9 cellular contexts compared by ENCODE assay signal in genomic region chr3:69250014-69250413, GRCh38.
DNase-seq lines count a peak whose midpoint lies in the region; ATAC-seq and TF ChIP-seq lines count a peak whose summit lies in the region.
"Had no signal": no experiment of that assay in that cellular context is flagged by ENCODE, and none has a peak within 500 bp of the region (broad histone marks: within the 10 kb centered on the region; RNA-seq: fewer than 3 reads in every experiment).

No MANE protein-coding gene starts in this region.

- H3K27ac ChIP-seq in GM23338 (ENCODE audit: low read depth) = no peak overlapping the region
- H3K27ac ChIP-seq: adrenal gland had no signal

- H3K36me3 Mint-ChIP-seq in GM23338 (ENCODE audit: low read depth) = no peaks in the 10 kb centered on the region

- TF ChIP-seq CTCF in GM23338 (conservative IDR thresholded peaks at IDR 0.05; ENCODE audit: low read depth in 2 of 2) = no peak

- H3K79me2 ChIP-seq in GM23338 (replicated peaks; ENCODE audit: insufficient read depth) = no peaks in the 10 kb centered on the region

- H3K27ac Mint-ChIP-seq in GM23338 = no peak overlapping the region

- H3K9me2 ChIP-seq in GM23338 (ENCODE audit: insufficient read depth) = no peaks in the 10 kb centered on the region

- H3F3A ChIP-seq in GM23338 (replicated peaks; ENCODE audit: low read depth) = no peaks in the 10 kb centered on the region

- no peak overlapping the region for H2AFZ ChIP-seq in GM23338

- no peak overlapping the region for H3K4me2 ChIP-seq in GM23338

- H4K20me1 ChIP-seq in GM23338 (replicated peaks; ENCODE audit: insufficient read depth) = no peaks in the 10 kb centered on the region

- peaks cover 22% of the 10 kb centered on the region for H3K4me1 ChIP-seq in GM23338 (ENCODE audit: insufficient read depth)
- H3K4me1 ChIP-seq: adrenal gland had no signal

- H3K9me3 Mint-ChIP-seq in GM23338 = no peaks in the 10 kb centered on the region

- no peak overlapping the region for H3K4me3 ChIP-seq in GM23338
- H3K4me3 ChIP-seq: adrenal gland had no signal

- peak overlapping the region; percentile 32; the same call in 2 of the 3 replicates for H3K4me3 Mint-ChIP-seq in GM23338

- ATAC-seq in GM23338 = peak; percentile 88

- H3K4me1 Mint-ChIP-seq in GM23338 = peaks cover 37% of the 10 kb centered on the region

- H3K27me3 Mint-ChIP-seq in GM23338 (ENCODE audit: insufficient read depth, low read depth, poor library complexity) = peaks cover 27% of the 10 kb centered on the region

- peak; percentile 87 for DNase-seq in GM23338 (ENCODE audit: low spot score)
- peak; percentile 50 for DNase-seq in activated CD4-positive, alpha-beta T cell treated with anti-CD3 and anti-CD28 coated beads, Interleukin-2, amount 50 U/mL, for 1 hour
- peak; percentile 23 for DNase-seq in fibroblast of the conjunctiva (ENCODE audit: low read depth)
- peak; percentile 92 for DNase-seq in pons (ENCODE audit: low spot score)
- no peak for DNase-seq in NCI-H1105 (lab: John Stamatoyannopoulos, UW)
- no peak for DNase-seq in foreskin melanocyte
- no peak for DNase-seq in SK-N-DZ (ENCODE audit: low spot score)
- DNase-seq in GF-D8 (lab: John Stamatoyannopoulos, UW) = no peak

- H3K27me3 ChIP-seq in GM23338 (ENCODE audit: insufficient read depth) = peaks cover 71% of the 10 kb centered on the region
- H3K27me3 ChIP-seq: adrenal gland had no signal

- no peaks in the 10 kb centered on the region for H3K36me3 ChIP-seq in GM23338 (ENCODE audit: insufficient read depth)
- H3K36me3 ChIP-seq: adrenal gland had no signal

TF ChIP-seq in GM23338, 12 proteins besides CTCF, POLR2A, EP300 and RAD21:
- TF ChIP-seq ETS1 (IDR thresholded peaks at IDR 0.05) (no peak), CREB1 (CRISPR knock-in tag; IDR thresholded peaks at IDR 0.05; ENCODE audit: low read depth) (peak; percentile 54; the same call in 1 of the 2 replicates)

Comparison
In these comparisons a context has a peak if more than half of its experiments do, and no peak if none do; other contexts are left out.
1. DNase-seq: peak in GM23338 (single experiment), activated CD4-positive, alpha-beta T cell treated with anti-CD3 and anti-CD28 coated beads, Interleukin-2, amount 50 U/mL, for 1 hour (single experiment), fibroblast of the conjunctiva (single experiment) and pons (single experiment); none in NCI-H1105 (single experiment), foreskin melanocyte (single experiment), SK-N-DZ (single experiment) and GF-D8 (single experiment).